Comparison of ENCODE assay signal across 1 cellular context in the genomic region with DNA sequence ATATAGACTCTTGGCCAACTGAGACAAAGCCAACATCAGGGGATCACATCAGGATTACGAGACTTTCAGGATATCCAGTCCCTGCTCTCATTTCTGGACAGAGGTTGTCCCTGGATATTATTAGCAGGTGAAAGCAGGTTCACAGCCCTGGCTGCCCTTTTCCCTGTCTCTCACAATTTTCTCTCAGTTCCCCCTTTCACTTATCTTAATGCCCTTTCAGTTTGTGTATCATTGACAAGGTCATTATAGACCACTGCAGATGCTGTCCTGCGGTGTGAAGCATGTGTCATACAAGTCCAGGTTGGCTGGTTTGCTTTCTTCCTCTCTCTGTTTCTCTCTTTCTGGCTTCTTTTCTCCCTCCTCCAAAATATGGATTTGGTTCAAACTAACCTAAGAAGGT.
A peak's percentile ranks its signal among the peaks of the same experiment; 100 is the strongest.
TF ChIP-seq lines count a peak whose summit lies in the region.

No MANE protein-coding gene starts in this region.

TF ChIP-seq in GM12878, 131 proteins besides CTCF, POLR2A, EP300 and RAD21 (continues in another document):
- TF ChIP-seq PML (IDR thresholded peaks at IDR 0.05; ENCODE audit: low read length) (no peak), BHLHE40 (IDR thresholded peaks at IDR 0.05; ENCODE audit: borderline replicate concordance in 1 of 2, low read depth in 2 of 2, low read length in 1 of 2) (peak; percentile 57 to 69; a peak in 3 of 4 replicates), NBN (IDR thresholded peaks at IDR 0.05) (peak; percentile 78), CHD2 (IDR thresholded peaks at IDR 0.05; ENCODE audit: borderline replicate concordance, low read depth, low read length) (no peak), HCFC1 (IDR thresholded peaks at IDR 0.05; ENCODE audit: low read length) (no peak), SREBF1 (IDR thresholded peaks at IDR 0.05; ENCODE audit: low read length) (no peak), SRF (IDR thresholded peaks at IDR 0.05; ENCODE audit: low read depth in 2 of 2, low read length in 2 of 2) (no peak), SMAD5 (IDR thresholded peaks at IDR 0.05; ENCODE audit: low read depth) (no peak), SP1 (IDR thresholded peaks at IDR 0.05; ENCODE audit: low read depth, low read length) (peak; percentile 11), MEF2A (IDR thresholded peaks at IDR 0.05; ENCODE audit: insufficient read depth, low read depth, low read length) (peak; percentile 25; the same call in 1 of the 2 replicates), SUPT20H (IDR thresholded peaks at IDR 0.05; ENCODE audit: borderline replicate concordance, control insufficient read depth, low read depth, low read length) (no peak), MYB (IDR thresholded peaks at IDR 0.05; ENCODE audit: borderline replicate concordance, low read depth, low read length) (no peak), TCF3 (IDR thresholded peaks at IDR 0.05; ENCODE audit: borderline replicate concordance, insufficient read depth, low read depth, low read length) (0 out of 2 replicates have a peak, but pooled peaks have one; percentile 23), TCF12 (IDR thresholded peaks at IDR 0.05; ENCODE audit: low read depth, low read length) (peak; percentile 65; the same call in 1 of the 2 replicates), EGR1 (IDR thresholded peaks at IDR 0.05; ENCODE audit: borderline replicate concordance in 1 of 2, low read depth in 2 of 2, low read length in 2 of 2) (no peak), BRCA1 (IDR thresholded peaks at IDR 0.05; ENCODE audit: low read depth, low read length) (no peak), ZNF207 (IDR thresholded peaks at IDR 0.05; ENCODE audit: borderline replicate concordance) (no peak), ZZZ3 (IDR thresholded peaks at IDR 0.05; ENCODE audit: control insufficient read depth, insufficient read length, low read depth) (peak; percentile 37), MEF2B (IDR thresholded peaks at IDR 0.05; ENCODE audit: partially characterized antibody, poor library complexity, severe bottlenecking) (no peak), YBX1 (IDR thresholded peaks at IDR 0.05) (no peak), SIX5 (IDR thresholded peaks at IDR 0.05; ENCODE audit: low read depth, low read length, severe bottlenecking) (no peak), NR2F1 (conservative IDR thresholded peaks at IDR 0.05) (peak; percentile 91), CHD4 (IDR thresholded peaks at IDR 0.05) (no peak), SMC3 (IDR thresholded peaks at IDR 0.05; ENCODE audit: borderline replicate concordance, low read length) (peak; percentile 21; the same call in 1 of the 2 replicates), MXI1 (IDR thresholded peaks at IDR 0.05; ENCODE audit: low read depth, low read length) (no peak), FOS (IDR thresholded peaks at IDR 0.05; ENCODE audit: borderline replicate concordance, extremely low read depth, insufficient read length) (no peak), KAT2A (conservative IDR thresholded peaks at IDR 0.05; ENCODE audit: control insufficient read depth, low read depth, low read length) (no peak), CBX5 (IDR thresholded peaks at IDR 0.05; ENCODE audit: low read depth) (no peak), LARP7 (IDR thresholded peaks at IDR 0.05) (no peak), ZBED1 (IDR thresholded peaks at IDR 0.05; ENCODE audit: borderline replicate concordance) (no peak), MTA3 (IDR thresholded peaks at IDR 0.05; ENCODE audit: borderline replicate concordance, low read length) (peak; percentile 46; the same call in 1 of the 2 replicates), TBL1XR1 (IDR thresholded peaks at IDR 0.05; ENCODE audit: low read depth, low read length) (peak; percentile 52), BACH1 (IDR thresholded peaks at IDR 0.05; ENCODE audit: borderline replicate concordance) (no peak; the same call in 1 of the 2 replicates), FOXM1 (IDR thresholded peaks at IDR 0.05; ENCODE audit: low read depth, low read length) (no peak), ATF7 (IDR thresholded peaks at IDR 0.05; ENCODE audit: low read depth) (peak; percentile 74), POLR2AphosphoS5 (IDR thresholded peaks at IDR 0.05; ENCODE audit: low read length) (no peak), SPI1 (IDR thresholded peaks at IDR 0.05; ENCODE audit: borderline replicate concordance, insufficient read depth, low read depth, low read length) (peak; percentile 93)
- TF ChIP-seq, protein P1, sequence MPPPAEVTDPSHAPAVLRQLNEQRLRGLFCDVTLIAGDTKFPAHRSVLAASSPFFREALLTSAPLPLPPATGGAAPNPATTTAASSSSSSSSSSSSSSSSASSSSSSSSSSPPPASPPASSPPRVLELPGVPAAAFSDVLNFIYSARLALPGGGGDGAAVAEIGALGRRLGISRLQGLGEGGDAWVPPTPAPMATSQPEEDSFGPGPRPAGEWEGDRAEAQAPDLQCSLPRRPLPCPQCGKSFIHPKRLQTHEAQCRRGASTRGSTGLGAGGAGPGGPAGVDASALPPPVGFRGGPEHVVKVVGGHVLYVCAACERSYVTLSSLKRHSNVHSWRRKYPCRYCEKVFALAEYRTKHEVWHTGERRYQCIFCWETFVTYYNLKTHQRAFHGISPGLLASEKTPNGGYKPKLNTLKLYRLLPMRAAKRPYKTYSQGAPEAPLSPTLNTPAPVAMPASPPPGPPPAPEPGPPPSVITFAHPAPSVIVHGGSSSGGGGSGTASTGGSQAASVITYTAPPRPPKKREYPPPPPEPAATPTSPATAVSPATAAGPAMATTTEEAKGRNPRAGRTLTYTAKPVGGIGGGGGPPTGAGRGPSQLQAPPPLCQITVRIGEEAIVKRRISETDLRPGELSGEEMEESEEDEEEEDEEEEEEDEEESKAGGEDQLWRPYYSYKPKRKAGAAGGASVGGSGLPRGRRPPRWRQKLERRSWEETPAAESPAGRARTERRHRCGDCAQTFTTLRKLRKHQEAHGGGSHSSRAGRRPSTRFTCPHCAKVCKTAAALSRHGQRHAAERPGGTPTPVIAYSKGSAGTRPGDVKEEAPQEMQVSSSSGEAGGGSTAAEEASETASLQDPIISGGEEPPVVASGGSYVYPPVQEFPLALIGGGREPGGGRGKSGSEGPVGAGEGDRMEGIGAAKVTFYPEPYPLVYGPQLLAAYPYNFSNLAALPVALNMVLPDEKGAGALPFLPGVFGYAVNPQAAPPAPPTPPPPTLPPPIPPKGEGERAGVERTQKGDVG (CRISPR knock-in tag; IDR thresholded peaks at IDR 0.05): no peak
- TF ChIP-seq, protein P2, sequence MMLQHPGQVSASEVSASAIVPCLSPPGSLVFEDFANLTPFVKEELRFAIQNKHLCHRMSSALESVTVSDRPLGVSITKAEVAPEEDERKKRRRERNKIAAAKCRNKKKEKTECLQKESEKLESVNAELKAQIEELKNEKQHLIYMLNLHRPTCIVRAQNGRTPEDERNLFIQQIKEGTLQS (IDR thresholded peaks at IDR 0.05; ENCODE audit: borderline replicate concordance, extremely low read depth, low read depth, low read length): no peak
- TF ChIP-seq, protein P3, sequence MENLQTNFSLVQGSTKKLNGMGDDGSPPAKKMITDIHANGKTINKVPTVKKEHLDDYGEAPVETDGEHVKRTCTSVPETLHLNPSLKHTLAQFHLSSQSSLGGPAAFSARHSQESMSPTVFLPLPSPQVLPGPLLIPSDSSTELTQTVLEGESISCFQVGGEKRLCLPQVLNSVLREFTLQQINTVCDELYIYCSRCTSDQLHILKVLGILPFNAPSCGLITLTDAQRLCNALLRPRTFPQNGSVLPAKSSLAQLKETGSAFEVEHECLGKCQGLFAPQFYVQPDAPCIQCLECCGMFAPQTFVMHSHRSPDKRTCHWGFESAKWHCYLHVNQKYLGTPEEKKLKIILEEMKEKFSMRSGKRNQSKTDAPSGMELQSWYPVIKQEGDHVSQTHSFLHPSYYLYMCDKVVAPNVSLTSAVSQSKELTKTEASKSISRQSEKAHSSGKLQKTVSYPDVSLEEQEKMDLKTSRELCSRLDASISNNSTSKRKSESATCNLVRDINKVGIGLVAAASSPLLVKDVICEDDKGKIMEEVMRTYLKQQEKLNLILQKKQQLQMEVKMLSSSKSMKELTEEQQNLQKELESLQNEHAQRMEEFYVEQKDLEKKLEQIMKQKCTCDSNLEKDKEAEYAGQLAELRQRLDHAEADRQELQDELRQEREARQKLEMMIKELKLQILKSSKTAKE (IDR thresholded peaks at IDR 0.05; ENCODE audit: low read depth, poor library complexity, severe bottlenecking): peak; percentile 99
- TF ChIP-seq, protein P4, sequence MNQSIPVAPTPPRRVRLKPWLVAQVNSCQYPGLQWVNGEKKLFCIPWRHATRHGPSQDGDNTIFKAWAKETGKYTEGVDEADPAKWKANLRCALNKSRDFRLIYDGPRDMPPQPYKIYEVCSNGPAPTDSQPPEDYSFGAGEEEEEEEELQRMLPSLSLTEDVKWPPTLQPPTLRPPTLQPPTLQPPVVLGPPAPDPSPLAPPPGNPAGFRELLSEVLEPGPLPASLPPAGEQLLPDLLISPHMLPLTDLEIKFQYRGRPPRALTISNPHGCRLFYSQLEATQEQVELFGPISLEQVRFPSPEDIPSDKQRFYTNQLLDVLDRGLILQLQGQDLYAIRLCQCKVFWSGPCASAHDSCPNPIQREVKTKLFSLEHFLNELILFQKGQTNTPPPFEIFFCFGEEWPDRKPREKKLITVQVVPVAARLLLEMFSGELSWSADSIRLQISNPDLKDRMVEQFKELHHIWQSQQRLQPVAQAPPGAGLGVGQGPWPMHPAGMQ (IDR thresholded peaks at IDR 0.05; ENCODE audit: borderline replicate concordance): no peak
- TF ChIP-seq, protein P5, sequence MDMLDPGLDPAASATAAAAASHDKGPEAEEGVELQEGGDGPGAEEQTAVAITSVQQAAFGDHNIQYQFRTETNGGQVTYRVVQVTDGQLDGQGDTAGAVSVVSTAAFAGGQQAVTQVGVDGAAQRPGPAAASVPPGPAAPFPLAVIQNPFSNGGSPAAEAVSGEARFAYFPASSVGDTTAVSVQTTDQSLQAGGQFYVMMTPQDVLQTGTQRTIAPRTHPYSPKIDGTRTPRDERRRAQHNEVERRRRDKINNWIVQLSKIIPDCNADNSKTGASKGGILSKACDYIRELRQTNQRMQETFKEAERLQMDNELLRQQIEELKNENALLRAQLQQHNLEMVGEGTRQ (IDR thresholded peaks at IDR 0.05; ENCODE audit: borderline replicate concordance, low read depth, low read length): no peak
- TF ChIP-seq, protein P6, sequence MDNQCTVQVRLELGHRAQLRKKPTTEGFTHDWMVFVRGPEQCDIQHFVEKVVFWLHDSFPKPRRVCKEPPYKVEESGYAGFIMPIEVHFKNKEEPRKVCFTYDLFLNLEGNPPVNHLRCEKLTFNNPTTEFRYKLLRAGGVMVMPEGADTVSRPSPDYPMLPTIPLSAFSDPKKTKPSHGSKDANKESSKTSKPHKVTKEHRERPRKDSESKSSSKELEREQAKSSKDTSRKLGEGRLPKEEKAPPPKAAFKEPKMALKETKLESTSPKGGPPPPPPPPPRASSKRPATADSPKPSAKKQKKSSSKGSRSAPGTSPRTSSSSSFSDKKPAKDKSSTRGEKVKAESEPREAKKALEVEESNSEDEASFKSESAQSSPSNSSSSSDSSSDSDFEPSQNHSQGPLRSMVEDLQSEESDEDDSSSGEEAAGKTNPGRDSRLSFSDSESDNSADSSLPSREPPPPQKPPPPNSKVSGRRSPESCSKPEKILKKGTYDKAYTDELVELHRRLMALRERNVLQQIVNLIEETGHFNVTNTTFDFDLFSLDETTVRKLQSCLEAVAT (IDR thresholded peaks at IDR 0.05): no peak
- TF ChIP-seq, protein P7, sequence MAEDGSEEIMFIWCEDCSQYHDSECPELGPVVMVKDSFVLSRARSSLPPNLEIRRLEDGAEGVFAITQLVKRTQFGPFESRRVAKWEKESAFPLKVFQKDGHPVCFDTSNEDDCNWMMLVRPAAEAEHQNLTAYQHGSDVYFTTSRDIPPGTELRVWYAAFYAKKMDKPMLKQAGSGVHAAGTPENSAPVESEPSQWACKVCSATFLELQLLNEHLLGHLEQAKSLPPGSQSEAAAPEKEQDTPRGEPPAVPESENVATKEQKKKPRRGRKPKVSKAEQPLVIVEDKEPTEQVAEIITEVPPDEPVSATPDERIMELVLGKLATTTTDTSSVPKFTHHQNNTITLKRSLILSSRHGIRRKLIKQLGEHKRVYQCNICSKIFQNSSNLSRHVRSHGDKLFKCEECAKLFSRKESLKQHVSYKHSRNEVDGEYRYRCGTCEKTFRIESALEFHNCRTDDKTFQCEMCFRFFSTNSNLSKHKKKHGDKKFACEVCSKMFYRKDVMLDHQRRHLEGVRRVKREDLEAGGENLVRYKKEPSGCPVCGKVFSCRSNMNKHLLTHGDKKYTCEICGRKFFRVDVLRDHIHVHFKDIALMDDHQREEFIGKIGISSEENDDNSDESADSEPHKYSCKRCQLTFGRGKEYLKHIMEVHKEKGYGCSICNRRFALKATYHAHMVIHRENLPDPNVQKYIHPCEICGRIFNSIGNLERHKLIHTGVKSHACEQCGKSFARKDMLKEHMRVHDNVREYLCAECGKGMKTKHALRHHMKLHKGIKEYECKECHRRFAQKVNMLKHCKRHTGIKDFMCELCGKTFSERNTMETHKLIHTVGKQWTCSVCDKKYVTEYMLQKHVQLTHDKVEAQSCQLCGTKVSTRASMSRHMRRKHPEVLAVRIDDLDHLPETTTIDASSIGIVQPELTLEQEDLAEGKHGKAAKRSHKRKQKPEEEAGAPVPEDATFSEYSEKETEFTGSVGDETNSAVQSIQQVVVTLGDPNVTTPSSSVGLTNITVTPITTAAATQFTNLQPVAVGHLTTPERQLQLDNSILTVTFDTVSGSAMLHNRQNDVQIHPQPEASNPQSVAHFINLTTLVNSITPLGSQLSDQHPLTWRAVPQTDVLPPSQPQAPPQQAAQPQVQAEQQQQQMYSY (CRISPR knock-in tag; IDR thresholded peaks at IDR 0.05): no peak
- TF ChIP-seq, protein P8, sequence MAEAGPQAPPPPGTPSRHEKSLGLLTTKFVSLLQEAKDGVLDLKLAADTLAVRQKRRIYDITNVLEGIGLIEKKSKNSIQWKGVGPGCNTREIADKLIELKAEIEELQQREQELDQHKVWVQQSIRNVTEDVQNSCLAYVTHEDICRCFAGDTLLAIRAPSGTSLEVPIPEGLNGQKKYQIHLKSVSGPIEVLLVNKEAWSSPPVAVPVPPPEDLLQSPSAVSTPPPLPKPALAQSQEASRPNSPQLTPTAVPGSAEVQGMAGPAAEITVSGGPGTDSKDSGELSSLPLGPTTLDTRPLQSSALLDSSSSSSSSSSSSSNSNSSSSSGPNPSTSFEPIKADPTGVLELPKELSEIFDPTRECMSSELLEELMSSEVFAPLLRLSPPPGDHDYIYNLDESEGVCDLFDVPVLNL (IDR thresholded peaks at IDR 0.05; ENCODE audit: low read depth, low read length): no peak
- TF ChIP-seq, protein P9, sequence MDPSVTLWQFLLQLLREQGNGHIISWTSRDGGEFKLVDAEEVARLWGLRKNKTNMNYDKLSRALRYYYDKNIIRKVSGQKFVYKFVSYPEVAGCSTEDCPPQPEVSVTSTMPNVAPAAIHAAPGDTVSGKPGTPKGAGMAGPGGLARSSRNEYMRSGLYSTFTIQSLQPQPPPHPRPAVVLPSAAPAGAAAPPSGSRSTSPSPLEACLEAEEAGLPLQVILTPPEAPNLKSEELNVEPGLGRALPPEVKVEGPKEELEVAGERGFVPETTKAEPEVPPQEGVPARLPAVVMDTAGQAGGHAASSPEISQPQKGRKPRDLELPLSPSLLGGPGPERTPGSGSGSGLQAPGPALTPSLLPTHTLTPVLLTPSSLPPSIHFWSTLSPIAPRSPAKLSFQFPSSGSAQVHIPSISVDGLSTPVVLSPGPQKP (IDR thresholded peaks at IDR 0.05; ENCODE audit: low read depth, low read length): no peak
